ENCODE assay signal across 19 cellular contexts in the genomic region with DNA sequence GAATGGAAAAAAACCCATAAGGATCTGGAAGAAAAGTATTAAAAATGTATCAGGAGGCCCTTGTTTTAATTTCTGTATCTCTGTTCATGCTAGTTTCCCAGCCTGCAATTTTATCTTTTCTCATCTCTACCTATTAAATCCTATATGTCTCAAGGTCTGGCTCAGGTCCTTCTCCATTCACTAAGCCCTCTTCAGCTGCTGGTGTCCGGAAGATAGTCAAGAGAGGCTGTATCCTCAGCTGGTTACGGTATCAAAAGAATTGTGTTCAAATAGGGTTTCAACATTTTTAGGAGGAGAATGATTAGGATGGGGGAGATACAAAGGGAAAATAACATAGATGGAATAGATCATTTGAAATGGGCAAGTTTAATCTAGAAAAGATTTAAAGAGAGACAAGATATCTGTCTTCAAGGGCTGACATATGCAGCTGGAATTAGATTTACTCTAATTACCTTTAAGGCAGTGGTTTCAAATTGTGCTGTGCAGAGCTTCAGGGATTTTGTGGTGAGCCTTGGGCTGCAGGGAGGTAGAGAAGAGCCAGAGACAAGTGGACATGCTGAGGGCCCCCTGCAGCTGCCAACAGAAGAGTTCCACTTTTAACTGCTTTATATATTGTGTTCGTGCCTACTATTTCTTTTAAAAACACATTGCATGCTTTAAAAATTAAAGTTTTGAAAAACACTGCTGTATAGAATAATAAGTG. TPM values are rescaled to one million over a fixed set of nuclear protein-coding genes. Genes with fewer than 3 reads are reported as not detected.
"Had no signal": no experiment of that assay in that cellular context is flagged by ENCODE, and none has a peak within 500 bp of the region (broad histone marks: within the 10 kb centered on the region; RNA-seq: fewer than 3 reads in every experiment).

No MANE protein-coding gene starts in this region.

- H3K4me3 ChIP-seq: esophagus muscularis mucosa, left ventricle myocardium inferior, pancreas, stomach, testis had no signal

- ATAC-seq: activated CD4-positive, alpha-beta T cell treated with anti-CD3 and anti-CD28 coated beads for 36 hours; activated CD8-positive, alpha-beta memory T cell treated with anti-CD3 and anti-CD28 coated beads, Interleukin-2, amount 10 ng/mL, durations not matched to agents 7 days and 5 days; pancreas; T-cell had no signal

- H3K36me3 Mint-ChIP-seq: activated CD4-positive, alpha-beta memory T cell treated with anti-CD3 and anti-CD28 coated beads for 36 hours; activated CD8-positive, alpha-beta memory T cell treated with anti-CD3 and anti-CD28 coated beads, Interleukin-2, amount 10 ng/mL, durations not matched to agents 7 days and 5 days; memory B cell; T-cell had no signal

- H3K27ac Mint-ChIP-seq: activated CD4-positive, alpha-beta memory T cell treated with anti-CD3 and anti-CD28 coated beads for 36 hours; activated CD4-positive, alpha-beta T cell treated with anti-CD3 and anti-CD28 coated beads for 36 hours; activated CD8-positive, alpha-beta memory T cell treated with anti-CD3 and anti-CD28 coated beads, Interleukin-2, amount 10 ng/mL, durations not matched to agents 7 days and 5 days; activated naive CD4-positive, alpha-beta T cell treated with anti-CD3 and anti-CD28 coated beads for 36 hours; activated T-helper 2 cell treated with anti-CD3 and anti-CD28 coated beads, Interferon-gamma antibody, Interleukin-2, Interleukin-4, amounts not matched to agents 10 μg/mL and 5 μg/mL and 100 μg/mL, durations not matched to agents 14 hours and 24 hours and 36 hours; memory B cell; T-cell had no signal

- H3K4me3 Mint-ChIP-seq: activated CD4-positive, alpha-beta memory T cell treated with anti-CD3 and anti-CD28 coated beads for 36 hours; activated CD4-positive, alpha-beta T cell treated with anti-CD3 and anti-CD28 coated beads for 36 hours; activated CD8-positive, alpha-beta memory T cell treated with anti-CD3 and anti-CD28 coated beads, Interleukin-2, amount 10 ng/mL, durations not matched to agents 7 days and 5 days; activated naive CD4-positive, alpha-beta T cell treated with anti-CD3 and anti-CD28 coated beads for 36 hours; memory B cell; T-cell had no signal

- H3K9me3 ChIP-seq: esophagus muscularis mucosa, left ventricle myocardium inferior, pancreas, stomach, testis had no signal

- DNase-seq: activated CD4-positive, alpha-beta memory T cell treated with anti-CD3 and anti-CD28 coated beads for 36 hours; activated CD4-positive, alpha-beta T cell treated with anti-CD3 and anti-CD28 coated beads for 36 hours; activated CD8-positive, alpha-beta memory T cell treated with anti-CD3 and anti-CD28 coated beads, Interleukin-2, amount 10 ng/mL, durations not matched to agents 7 days and 5 days; activated naive CD4-positive, alpha-beta T cell treated with anti-CD3 and anti-CD28 coated beads for 36 hours; activated T-cell treated with anti-CD3 and anti-CD28 coated beads, Interleukin-2, amount 50 U/mL, for 1 hour; hypothalamus; left ventricle myocardium inferior; pancreas; stimulated activated CD4-positive, alpha-beta T cell treated with anti-CD3 and anti-CD28 coated beads, Interleukin-12 subunit alpha, Interleukin-12 subunit beta, amount 100 ng/mL, for 4 hours; stimulated activated CD4-positive, alpha-beta T cell treated with anti-CD3 and anti-CD28 coated beads, Interleukin-2, amount 100 ng/mL, for 24 hours; stomach; T-cell; T-helper 9 cell; testis had no signal

- H3K4me1 Mint-ChIP-seq: activated CD4-positive, alpha-beta T cell treated with anti-CD3 and anti-CD28 coated beads for 36 hours; activated CD8-positive, alpha-beta memory T cell treated with anti-CD3 and anti-CD28 coated beads, Interleukin-2, amount 10 ng/mL, durations not matched to agents 7 days and 5 days; memory B cell; T-cell had no signal

- H3K27ac ChIP-seq: esophagus muscularis mucosa, left ventricle myocardium inferior, pancreas, stomach, testis had no signal

- H3K27me3 ChIP-seq: esophagus muscularis mucosa, stomach, testis had no signal

- H3K36me3 ChIP-seq: esophagus muscularis mucosa, left ventricle myocardium inferior, pancreas, stomach had no signal

- FAIRE-seq: astrocyte, colon, pancreas had no signal

- H3K4me1 ChIP-seq: pancreas, stomach had no signal

- H3K9me3 Mint-ChIP-seq: activated CD4-positive, alpha-beta memory T cell treated with anti-CD3 and anti-CD28 coated beads for 36 hours; activated naive CD4-positive, alpha-beta T cell treated with anti-CD3 and anti-CD28 coated beads for 36 hours; activated T-helper 2 cell treated with anti-CD3 and anti-CD28 coated beads, Interferon-gamma antibody, Interleukin-2, Interleukin-4, amounts not matched to agents 10 μg/mL and 5 μg/mL and 100 μg/mL, durations not matched to agents 14 hours and 24 hours and 36 hours; memory B cell; T-cell had no signal

RNA-seq across cellular contexts. Expression of gene GREB1L, which starts 24.1 kb away (rescaled TPM):
- total RNA-seq: activated CD4-positive, alpha-beta memory T cell treated with anti-CD3 and anti-CD28 coated beads for 36 hours; activated CD4-positive, alpha-beta T cell treated with anti-CD3 and anti-CD28 coated beads for 36 hours; activated CD8-positive, alpha-beta memory T cell treated with anti-CD3 and anti-CD28 coated beads, Interleukin-2, amount 10 ng/mL, durations not matched to agents 7 days and 5 days; activated naive CD4-positive, alpha-beta T cell treated with anti-CD3 and anti-CD28 coated beads for 36 hours; activated T-helper 2 cell treated with anti-CD3 and anti-CD28 coated beads, Interferon-gamma antibody, Interleukin-2, Interleukin-4, amounts not matched to agents 10 μg/mL and 5 μg/mL and 100 μg/mL, durations not matched to agents 14 hours and 24 hours and 36 hours had no signal
